In the genomic region with DNA sequence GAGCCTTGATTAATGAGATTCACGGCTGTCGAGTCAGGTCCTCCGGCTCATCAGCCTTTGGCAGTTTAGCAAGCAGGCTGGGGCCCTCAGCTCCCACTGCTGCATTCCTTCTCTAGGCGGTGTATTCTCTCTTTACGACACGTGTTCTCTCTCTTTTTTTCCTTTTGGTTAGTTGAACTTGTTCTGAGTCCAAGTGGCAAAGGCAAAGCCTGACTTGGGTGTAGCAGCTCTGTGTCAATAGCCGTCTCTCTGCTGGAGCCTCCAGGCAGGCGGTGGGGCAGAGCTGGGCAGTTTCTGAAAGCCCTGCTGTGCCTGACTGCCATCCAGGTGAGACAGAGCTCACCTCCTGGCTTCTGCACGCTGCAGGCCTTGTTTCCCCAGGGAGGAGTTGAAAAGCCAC, we compare ENCODE assay signal across 8 cellular contexts. TPM values are rescaled to one million over a fixed set of nuclear protein-coding genes. Genes with fewer than 3 reads are reported as not detected.
A peak's percentile ranks its signal among the peaks of the same experiment; 100 is the strongest.
DNase-seq lines count a peak whose midpoint lies in the region; ATAC-seq and TF ChIP-seq lines count a peak whose summit lies in the region.

No MANE protein-coding gene starts in this region.

- H3K9me3 ChIP-seq in lung (ENCODE audit: control insufficient read depth in 2 of 2, insufficient read depth in 1 of 2, low read length in 1 of 2) = no peaks in the 10 kb centered on the region

- H3K9me3 Mint-ChIP-seq in stimulated activated naive CD8-positive, alpha-beta T cell treated with anti-CD3 and anti-CD28 coated beads, Interleukin-15, Interleukin-2, amounts not matched to agents 100 ng/mL and 50 ng/mL, for 24 hours = no peaks in the 10 kb centered on the region
- H3K9me3 Mint-ChIP-seq in central memory CD8-positive, alpha-beta T cell = no peaks in the 10 kb centered on the region

- no peak for DNase-seq in stimulated activated naive CD8-positive, alpha-beta T cell treated with anti-CD3 and anti-CD28 coated beads, Interleukin-15, Interleukin-2, amounts not matched to agents 100 U/mL and 50 U/mL, for 24 hours
- DNase-seq in central memory CD8-positive, alpha-beta T cell (ENCODE audit: low spot score in 2 of 2) = no peak
- DNase-seq in lung (ENCODE audit: low spot score) = peak; percentile 61
- DNase-seq in NCI-H1694 (lab: John Stamatoyannopoulos, UW) = no peak
- no peak for DNase-seq in activated effector memory CD4-positive, alpha-beta T cell treated with Interleukin-2 at 50 U/mL for 16 hours
- no peak for DNase-seq in SK-N-DZ (ENCODE audit: low spot score)

- H3K4me1 ChIP-seq in lung (ENCODE audit: control insufficient read depth in 2 of 2, insufficient read depth in 2 of 2, low read length in 2 of 2) = peaks cover 32 to 34% of the 10 kb centered on the region in 2 donors

- 56 to 84% methylated on average over 9 of the region's 9 CpGs for WGBS in lung, 2 donors

- TF ChIP-seq CTCF in lung (IDR thresholded peaks at IDR 0.05; ENCODE audit: control extremely low read depth, extremely low read depth) = no peak

- H3K27ac ChIP-seq in lung (ENCODE audit: low read depth in 1 of 2, low read length in 1 of 2) = peak overlapping the region in 1 of 2 donors; percentile 87

- peaks cover 41% of the 10 kb centered on the region for H3K36me3 Mint-ChIP-seq in stimulated activated naive CD8-positive, alpha-beta T cell treated with anti-CD3 and anti-CD28 coated beads, Interleukin-15, Interleukin-2, amounts not matched to agents 100 ng/mL and 50 ng/mL, for 24 hours (ENCODE audit: low read depth)
- H3K36me3 Mint-ChIP-seq in central memory CD8-positive, alpha-beta T cell (ENCODE audit: insufficient read depth) = peaks cover 12% of the 10 kb centered on the region

- H3K36me3 ChIP-seq in lung (ENCODE audit: control insufficient read depth in 2 of 2, insufficient read depth in 2 of 2, low read length in 2 of 2) = peaks cover 0 to 9% of the 10 kb centered on the region in 2 donors

- H3K4me1 Mint-ChIP-seq in stimulated activated naive CD8-positive, alpha-beta T cell treated with anti-CD3 and anti-CD28 coated beads, Interleukin-15, Interleukin-2, amounts not matched to agents 100 ng/mL and 50 ng/mL, for 24 hours (ENCODE audit: low read depth) = peaks cover 96% of the 10 kb centered on the region
- peaks cover 85% of the 10 kb centered on the region for H3K4me1 Mint-ChIP-seq in central memory CD8-positive, alpha-beta T cell

- no peak overlapping the region for H3K4me3 ChIP-seq in lung

- no peaks in the 10 kb centered on the region for H3K27me3 ChIP-seq in lung (ENCODE audit: control insufficient read depth, insufficient read depth)

- no peak for ATAC-seq in stimulated activated naive CD8-positive, alpha-beta T cell treated with anti-CD3 and anti-CD28 coated beads, Interleukin-15, Interleukin-2, amounts not matched to agents 100 U/mL and 50 U/mL, for 24 hours
- ATAC-seq in central memory CD8-positive, alpha-beta T cell (replicated peaks; ENCODE audit: extremely low read depth, poor library complexity, severe bottlenecking) = no peak
- ATAC-seq in lung (ENCODE audit: insufficient read depth, low FRiP score) (peak; percentile 55), GM19452 (IDR thresholded peaks at IDR 0.05; ENCODE audit: unreplicated experiment) (no peak)

- H3K27me3 Mint-ChIP-seq in stimulated activated naive CD8-positive, alpha-beta T cell treated with anti-CD3 and anti-CD28 coated beads, Interleukin-15, Interleukin-2, amounts not matched to agents 100 ng/mL and 50 ng/mL, for 24 hours = no peaks in the 10 kb centered on the region
- H3K27me3 Mint-ChIP-seq in central memory CD8-positive, alpha-beta T cell = no peaks in the 10 kb centered on the region

- H3K4me3 Mint-ChIP-seq in stimulated activated naive CD8-positive, alpha-beta T cell treated with anti-CD3 and anti-CD28 coated beads, Interleukin-15, Interleukin-2, amounts not matched to agents 100 ng/mL and 50 ng/mL, for 24 hours = no peak overlapping the region
- H3K4me3 Mint-ChIP-seq in central memory CD8-positive, alpha-beta T cell = no peak overlapping the region

- peak overlapping the region; percentile 75 for H3K27ac Mint-ChIP-seq in stimulated activated naive CD8-positive, alpha-beta T cell treated with anti-CD3 and anti-CD28 coated beads, Interleukin-15, Interleukin-2, amounts not matched to agents 100 ng/mL and 50 ng/mL, for 24 hours
- peak overlapping the region; percentile 52 for H3K27ac Mint-ChIP-seq in central memory CD8-positive, alpha-beta T cell (ENCODE audit: low read depth)

RNA-seq across cellular contexts. Expression of a gene that starts 46.6 kb away (rescaled TPM):
- 10 to 100 TPM; 51.3 to 75.1 TPM for total RNA-seq in lung
- polyA plus RNA-seq in lung = 10 to 100 TPM; 16.0 to 70.7 TPM
- 1.9 and 2.3 TPM in 2 replicates for polyA plus RNA-seq in SK-N-DZ (2014; cell fraction: cytosol; rRNA removed)
- polyA plus RNA-seq in SK-N-DZ (2014; cell fraction: nucleus; rRNA removed) = 1.8 and 6.1 TPM in 2 replicates
